Comparison of ENCODE assay signal across 24 cellular contexts in genomic region chr2:217955881-217956493, GRCh38. TPM values are rescaled to one million over a fixed set of nuclear protein-coding genes. Genes with fewer than 3 reads are reported as not detected.
A peak's percentile ranks its signal among the peaks of the same experiment; 100 is the strongest.
DNase-seq lines count a peak whose midpoint lies in the region; ATAC-seq and TF ChIP-seq lines count a peak whose summit lies in the region.
"Had no signal": no experiment of that assay in that cellular context is flagged by ENCODE, and none has a peak within 500 bp of the region (broad histone marks: within the 10 kb centered on the region; RNA-seq: fewer than 3 reads in every experiment).

No MANE protein-coding gene starts in this region.

- H3K4me3 ChIP-seq in Peyer's patch: no peak overlapping the region
- H3K4me3 ChIP-seq in coronary artery: no peak overlapping the region
- no peak overlapping the region for H3K4me3 ChIP-seq in thoracic aorta
- H3K4me3 ChIP-seq: SK-N-MC, skin epidermis had no signal

- H3K4me1 Mint-ChIP-seq in osteocyte (ENCODE audit: unreplicated experiment): peaks cover 54% of the 10 kb centered on the region
- H3K4me1 Mint-ChIP-seq in progenitor cell of endocrine pancreas (ENCODE audit: low read depth): peaks cover 15% of the 10 kb centered on the region

- H3K27ac Mint-ChIP-seq in osteocyte (ENCODE audit: unreplicated experiment) (peak overlapping the region; percentile 60), progenitor cell of endocrine pancreas (no peak overlapping the region)
- H3K27ac Mint-ChIP-seq: CD4-positive, alpha-beta T cell; T-helper 2 cell treated with Interferon-gamma antibody and Interleukin-4, amounts not matched to agents 5 μg/mL and 100 μg/mL, for 36 hours had no signal

- no peaks in the 10 kb centered on the region for H3K27me3 ChIP-seq in Peyer's patch
- no peaks in the 10 kb centered on the region for H3K27me3 ChIP-seq in thoracic aorta (replicated peaks; ENCODE audit: insufficient read depth)

- H3K9me3 ChIP-seq in Peyer's patch (no peaks in the 10 kb centered on the region), thoracic aorta (no peaks in the 10 kb centered on the region)

- H3K4me3 Mint-ChIP-seq in osteocyte (ENCODE audit: unreplicated experiment) (no peak overlapping the region), progenitor cell of endocrine pancreas (ENCODE audit: low read depth) (no peak overlapping the region)
- H3K4me3 Mint-ChIP-seq: CD4-positive, alpha-beta T cell; T-helper 2 cell treated with Interferon-gamma antibody and Interleukin-4, amounts not matched to agents 5 μg/mL and 100 μg/mL, for 36 hours had no signal

- DNase-seq in Peyer's patch (peak in 2 of 3 donors; percentile 15 to 27), coronary artery (ENCODE audit: low spot score) (no peak), osteocyte (ENCODE audit: extremely low spot score, unreplicated experiment) (no peak), thoracic aorta (ENCODE audit: low spot score) (no peak), progenitor cell of endocrine pancreas (ENCODE audit: low spot score, unreplicated experiment) (no peak), activated gamma-delta T cell treated with Interleukin-2 at 50 U/mL for 16 hours (no peak), NCI-H1694 treated with DMSO at 0.1 percent for 48 hours (lab: John Stamatoyannopoulos, UW) (no peak), Ammon's horn (ENCODE audit: low spot score) (no peak)
- DNase-seq: activated CD4-positive, alpha-beta T cell treated with anti-CD3 and anti-CD28 coated beads, Interleukin-2, amount 50 U/mL, for 48 hours; activated naive CD4-positive, alpha-beta T cell; amniotic stem cell; CD4-positive, alpha-beta T cell; DMS153; effector memory CD4-positive, alpha-beta T cell; GDM1; NCI-H1092; NCI-H2081 treated with DMSO at 0.1 percent for 48 hours; nucleus accumbens; stimulated activated CD4-positive, alpha-beta T cell treated with anti-CD3 and anti-CD28 coated beads, Interleukin-2, amount 100 ng/mL, for 48 hours; stimulated activated naive CD8-positive, alpha-beta T cell treated with anti-CD3 and anti-CD28 coated beads, Interleukin-15, Interleukin-2, amounts not matched to agents 100 U/mL and 50 U/mL, for 24 hours had no signal

- no peaks in the 10 kb centered on the region for H3K27me3 Mint-ChIP-seq in osteocyte (ENCODE audit: unreplicated experiment)
- peaks cover 19% of the 10 kb centered on the region for H3K27me3 Mint-ChIP-seq in progenitor cell of endocrine pancreas

- H3K4me1 ChIP-seq in Peyer's patch (peaks cover 0 to 37% (median 0%) of the 10 kb centered on the region in 4 donors), thoracic aorta (ENCODE audit: control insufficient read depth in 1 of 2, low read depth in 2 of 2) (peaks cover 55 to 99% of the 10 kb centered on the region in 2 donors)

- ATAC-seq in thoracic aorta (ENCODE audit: insufficient number of reproducible peaks, low FRiP score, low read depth): no peak
- ATAC-seq: stimulated activated naive CD8-positive, alpha-beta T cell treated with anti-CD3 and anti-CD28 coated beads, Interleukin-15, Interleukin-2, amounts not matched to agents 100 U/mL and 50 U/mL, for 24 hours had no signal

- H3K27ac ChIP-seq in Peyer's patch (peak overlapping the region in 2 of 4 donors; percentile 51 to 83), coronary artery (peak overlapping the region; percentile 90 to 91), thoracic aorta (peak overlapping the region; percentile 88 to 93)
- H3K27ac ChIP-seq: SK-N-MC had no signal

- H3K9me3 Mint-ChIP-seq in osteocyte (ENCODE audit: unreplicated experiment): no peaks in the 10 kb centered on the region
- no peaks in the 10 kb centered on the region for H3K9me3 Mint-ChIP-seq in progenitor cell of endocrine pancreas (ENCODE audit: low read depth)
- H3K9me3 Mint-ChIP-seq: CD4-positive, alpha-beta T cell; T-helper 2 cell treated with Interferon-gamma antibody and Interleukin-4, amounts not matched to agents 5 μg/mL and 100 μg/mL, for 36 hours had no signal

- no peaks in the 10 kb centered on the region for H3K36me3 ChIP-seq in Peyer's patch
- H3K36me3 ChIP-seq in thoracic aorta: no peaks in the 10 kb centered on the region

- peaks cover 19% of the 10 kb centered on the region for H3K36me3 Mint-ChIP-seq in osteocyte (ENCODE audit: unreplicated experiment)
- H3K36me3 Mint-ChIP-seq in progenitor cell of endocrine pancreas (ENCODE audit: insufficient read depth): no peaks in the 10 kb centered on the region

- no peak for TF ChIP-seq POLR2A in Peyer's patch (IDR thresholded peaks at IDR 0.05)

- TF ChIP-seq CTCF in Peyer's patch (IDR thresholded peaks at IDR 0.05) (no peak), coronary artery (IDR thresholded peaks at IDR 0.05) (no peak), osteocyte (IDR thresholded peaks at IDR 0.05) (no peak), thoracic aorta (IDR thresholded peaks at IDR 0.05) (no peak), progenitor cell of endocrine pancreas (IDR thresholded peaks at IDR 0.05; ENCODE audit: unreplicated experiment) (no peak)

RNA-seq across cellular contexts. Expression of gene TNS1, which starts 46.8 kb away (rescaled TPM):
- 100 to 1,000 TPM in 2 of 4 donors, 10 to 100 TPM in 2; 23.1 to 156 (median 81.1) TPM for total RNA-seq in Peyer's patch
- total RNA-seq in osteocyte: 80.8 and 82.5 TPM in 2 replicates
- total RNA-seq in thoracic aorta: 1,000 to 10,000 TPM; 1,836 to 2,296 TPM
- 7.7 and 7.9 TPM in 2 replicates for total RNA-seq in progenitor cell of endocrine pancreas
- total RNA-seq: NCI-H460 had no signal

Comparison
In these comparisons a context has a peak if more than half of its experiments do, and no peak if none do; other contexts are left out.
1. DNase-seq: peak in Peyer's patch (2 of 3); none in coronary artery (single experiment), osteocyte (single experiment), thoracic aorta (single experiment), progenitor cell of endocrine pancreas (single experiment), activated gamma-delta T cell treated with Interleukin-2 at 50 U/mL for 16 hours (single experiment), NCI-H1694 treated with DMSO at 0.1 percent for 48 hours (single experiment) and Ammon's horn (single experiment).
2. RNA of gene TNS1, which starts 46.8 kb away (total RNA-seq): 1,836 to 2,296 TPM in thoracic aorta; 23.1 to 156 TPM in Peyer's patch, 80.8 to 82.5 TPM in osteocyte and 7.7 to 7.9 TPM in progenitor cell of endocrine pancreas; every median in the first group is over 10 times any median in the second.